ENCODE assay signal across 22 cellular contexts in genomic region chr2:3956344-3956743, GRCh38.
DNase-seq lines count a peak whose midpoint lies in the region; ATAC-seq, FAIRE-seq and TF ChIP-seq lines count a peak whose summit lies in the region.
"Had no signal": no experiment of that assay in that cellular context is flagged by ENCODE, and none has a peak within 500 bp of the region (broad histone marks: within the 10 kb centered on the region; RNA-seq: fewer than 3 reads in every experiment).

No MANE protein-coding gene starts in this region.

- H3K23ac ChIP-seq in H1 (ENCODE audit: insufficient read length): no peak overlapping the region

- no peaks in the 10 kb centered on the region for H3K23me2 ChIP-seq in H1 (ENCODE audit: low read depth, low read length)

- no peaks in the 10 kb centered on the region; the same call in 1 of the 2 replicates for H3K36me3 ChIP-seq in GM23338 (ENCODE audit: insufficient read depth)
- no peaks in the 10 kb centered on the region for H3K36me3 ChIP-seq in H1 (ENCODE audit: control insufficient read depth in 2 of 4, insufficient read depth in 4 of 4, low read length in 3 of 4)
- H3K36me3 ChIP-seq: BE2C had no signal

- no peak overlapping the region for H4K5ac ChIP-seq in H1 (ENCODE audit: insufficient read length, low read depth, low read length)

- TF ChIP-seq RAD21 in H1 (IDR thresholded peaks at IDR 0.05 in 1 of 2, conservative IDR thresholded peaks at IDR 0.05 in 1 of 2; ENCODE audit: low read depth in 2 of 2, low read length in 2 of 2): no peak

- no peak for ATAC-seq in GM23338
- ATAC-seq: HCT116, HepG2 had no signal

- no peaks in the 10 kb centered on the region for H3K9me2 ChIP-seq in GM23338 (ENCODE audit: insufficient read depth)

- TF ChIP-seq CTCF in GM23338 (conservative IDR thresholded peaks at IDR 0.05; ENCODE audit: low read depth in 2 of 2) (no peak), H1 (IDR thresholded peaks at IDR 0.05; ENCODE audit: control extremely low read depth in 1 of 3, insufficient read depth in 1 of 3, low read depth in 1 of 3, low read length in 3 of 3) (no peak), progenitor cell of endocrine pancreas (IDR thresholded peaks at IDR 0.05; ENCODE audit: unreplicated experiment) (no peak), GM13977 (IDR thresholded peaks at IDR 0.05; ENCODE audit: extremely low read depth, insufficient read depth, missing control alignments) (no peak)

- H3K9me3 ChIP-seq in H1 (ENCODE audit: insufficient read depth in 2 of 2, low read depth in 1 of 2, low read length in 1 of 2): peaks cover 4 to 7% of the 10 kb centered on the region in 2 experiments; a peak in 3 of 4 replicates
- H3K9me3 ChIP-seq: BE2C had no signal

- no peak overlapping the region for H2BK12ac ChIP-seq in H1 (ENCODE audit: low read depth, low read length)

- in situ Hi-C loops in GM13977 (cut with MboI; ENCODE audit: low pct_unique_long_range_greater_than_20kb, low sequenced_read_pairs, unreplicated experiment): no loop called here

- no peak overlapping the region for H3K4me2 ChIP-seq in GM23338
- no peak overlapping the region for H3K4me2 ChIP-seq in H1 (ENCODE audit: insufficient read depth in 1 of 2, low read depth in 2 of 2, low read length in 2 of 2)

- H3K4me3 ChIP-seq in GM23338 (no peak overlapping the region), H1 (ENCODE audit: extremely low read depth in 1 of 4, insufficient read depth in 2 of 4, low read depth in 3 of 4, low read length in 4 of 4) (no peak overlapping the region)

- H3K18ac ChIP-seq in H1 (ENCODE audit: extremely low read depth, low read length): no peak overlapping the region

- H3K27me3 Mint-ChIP-seq in GM23338 (ENCODE audit: insufficient read depth, low read depth, poor library complexity) (no peaks in the 10 kb centered on the region), progenitor cell of endocrine pancreas (peaks cover 4% of the 10 kb centered on the region)
- H3K27me3 Mint-ChIP-seq: CD4-positive, alpha-beta memory T cell had no signal

- CTCF ChIA-PET in H1 (lab: Charles Lee; ENCODE audit: partially characterized antibody): interaction anchor here (0.5 to 2.6 kb wide), 8 partner anchors 9 to 1706 kb away, joined by 3 to 12 read pairs (median 4); no protein-coding TSS in a partner anchor

- no peaks in the 10 kb centered on the region for H3K79me2 ChIP-seq in GM23338 (replicated peaks; ENCODE audit: insufficient read depth)
- no peaks in the 10 kb centered on the region for H3K79me2 ChIP-seq in H1 (ENCODE audit: control insufficient read depth in 1 of 2, insufficient read depth in 2 of 2, low read length in 2 of 2)

- H2AFZ ChIP-seq in GM23338 (0 out of 2 replicates have a peak overlapping the region, but pooled peaks have one; percentile 32), H1 (ENCODE audit: low read length) (no peak overlapping the region)

- FAIRE-seq in H1 (lab: Jason Lieb, UNC): no peak
- FAIRE-seq: A204.1, D721Med, G401.6, GM12891, H54, HepG2, HTR-8/SVneo had no signal

- no peak overlapping the region for H3K27ac ChIP-seq in GM23338 (ENCODE audit: low read depth)
- no peak overlapping the region for H3K27ac ChIP-seq in H1 (ENCODE audit: low read depth, low read length)
- no peak overlapping the region for H3K27ac ChIP-seq in substantia nigra (ENCODE audit: low read depth, low read length, poor library complexity, severe bottlenecking)
- H3K27ac ChIP-seq: C4-2B had no signal

- H2BK20ac ChIP-seq in H1 (ENCODE audit: low read length): no peak overlapping the region

- H3K27ac Mint-ChIP-seq in GM23338: no peak overlapping the region
- no peak overlapping the region for H3K27ac Mint-ChIP-seq in progenitor cell of endocrine pancreas
- H3K27ac Mint-ChIP-seq: CD4-positive, alpha-beta memory T cell had no signal

- no peak overlapping the region for H2BK15ac ChIP-seq in H1 (ENCODE audit: low read length)

- H3K4me1 ChIP-seq in GM23338 (ENCODE audit: insufficient read depth): no peaks in the 10 kb centered on the region
- no peaks in the 10 kb centered on the region; a peak in 2 of 7 replicates for H3K4me1 ChIP-seq in H1 (replicated peaks in 1 of 4; ENCODE audit: control insufficient read depth in 3 of 4, insufficient read depth in 4 of 4, low read length in 3 of 4)
- H3K4me1 ChIP-seq: BE2C had no signal

- no peaks in the 10 kb centered on the region for H3F3A ChIP-seq in GM23338 (replicated peaks; ENCODE audit: low read depth)

- H4K91ac ChIP-seq in H1 (replicated peaks; ENCODE audit: insufficient read length, low read length): no peak overlapping the region

- no peaks in the 10 kb centered on the region for H3K79me1 ChIP-seq in H1 (ENCODE audit: low read depth, low read length)

- peak; percentile 58 for DNase-seq in NCI-H345 (lab: John Stamatoyannopoulos, UW)
- no peak for DNase-seq in NCI-H345 treated with DMSO at 0.1 percent for 48 hours (lab: John Stamatoyannopoulos, UW; ENCODE audit: unreplicated experiment)
- no peak for DNase-seq in GM23338 (ENCODE audit: low spot score)
- peak; percentile 12 for DNase-seq in NCI-H69 (lab: John Stamatoyannopoulos, UW)
- no peak for DNase-seq in H1 (ENCODE audit: low read depth in 1 of 2, low spot score in 2 of 2)
- no peak for DNase-seq in progenitor cell of endocrine pancreas (ENCODE audit: low spot score, unreplicated experiment)
- no peak for DNase-seq in GM13977 (ENCODE audit: low spot score)
- no peak for DNase-seq in substantia nigra (lab: John Stamatoyannopoulos, UW)
- DNase-seq: BE2C; CD4-positive, alpha-beta memory T cell; DMS153; DMS79 treated with DMSO at 0.1 percent for 48 hours; EL had no signal

- H3K9me3 Mint-ChIP-seq in GM23338: peaks cover 63% of the 10 kb centered on the region
- H3K9me3 Mint-ChIP-seq in progenitor cell of endocrine pancreas (ENCODE audit: low read depth): peaks cover 3% of the 10 kb centered on the region

- H3K4me1 Mint-ChIP-seq in GM23338: no peaks in the 10 kb centered on the region
- peaks cover 3% of the 10 kb centered on the region for H3K4me1 Mint-ChIP-seq in progenitor cell of endocrine pancreas (ENCODE audit: low read depth)
- H3K4me1 Mint-ChIP-seq: CD4-positive, alpha-beta memory T cell had no signal

- H3K4me3 Mint-ChIP-seq in GM23338: no peak overlapping the region
- H3K4me3 Mint-ChIP-seq in progenitor cell of endocrine pancreas (ENCODE audit: low read depth): no peak overlapping the region
- H3K4me3 Mint-ChIP-seq: CD4-positive, alpha-beta memory T cell had no signal

- no peak overlapping the region for H3K56ac ChIP-seq in H1 (replicated peaks; ENCODE audit: insufficient read length, low read depth, low read length)

- TF ChIP-seq EP300 in H1 (IDR thresholded peaks at IDR 0.05; ENCODE audit: borderline replicate concordance in 1 of 2, low read depth in 2 of 2, low read length in 2 of 2): no peak

- H2AK5ac ChIP-seq in H1 (ENCODE audit: low read depth, low read length): no peak overlapping the region

- POLR2A ChIA-PET in H1 (lab: Charles Lee; ENCODE audit: partially characterized antibody): no interaction called here

- H4K20me1 ChIP-seq in GM23338 (replicated peaks; ENCODE audit: insufficient read depth) (no peaks in the 10 kb centered on the region), H1 (replicated peaks in 1 of 2; ENCODE audit: control insufficient read depth in 1 of 2, insufficient read depth in 2 of 2, low read length in 2 of 2) (no peaks in the 10 kb centered on the region)

- no peak overlapping the region for H3K14ac ChIP-seq in H1 (ENCODE audit: insufficient read length)

- H3K27me3 ChIP-seq in GM23338 (ENCODE audit: insufficient read depth) (no peaks in the 10 kb centered on the region), H1 (replicated peaks in 1 of 4; ENCODE audit: control insufficient read depth in 3 of 4, extremely low read depth in 1 of 4, insufficient read depth in 3 of 4, low read length in 3 of 4) (no peaks in the 10 kb centered on the region)

- TF ChIP-seq POLR2A in H1 (IDR thresholded peaks at IDR 0.05; ENCODE audit: control extremely low read depth in 1 of 2, low read depth in 2 of 2, low read length in 2 of 2): no peak

- no peak overlapping the region for H3K4ac ChIP-seq in H1 (replicated peaks; ENCODE audit: insufficient read length, low read depth, low read length)

- H4K8ac ChIP-seq in H1 (ENCODE audit: extremely low read depth, insufficient read depth, low read length): 0 out of 2 replicates have a peak overlapping the region, but pooled peaks have one; percentile 65

- H2BK5ac ChIP-seq in H1 (ENCODE audit: low read depth, low read length): no peak overlapping the region

- WGBS in H1 (ENCODE audit: extremely low coverage in 1 of 2, insufficient coverage in 1 of 2, insufficient read length in 1 of 2, insufficient replicate concordance in 2 of 2, low coverage in 1 of 2, low lambda C conversion rate in 2 of 2, missing lambda C conversion rate in 1 of 2), 2 experiments: 70% methylated on average over 4 of the region's 4 CpGs; no CpG with 5 or more reads in 1 of the 2 experiments

- peaks cover 7% of the 10 kb centered on the region; the same call in 1 of the 3 replicates for H3K36me3 Mint-ChIP-seq in GM23338 (ENCODE audit: low read depth)
- H3K36me3 Mint-ChIP-seq in progenitor cell of endocrine pancreas (ENCODE audit: insufficient read depth): no peaks in the 10 kb centered on the region
- H3K36me3 Mint-ChIP-seq: CD4-positive, alpha-beta memory T cell had no signal

- no peak overlapping the region for H3K9ac ChIP-seq in H1 (replicated peaks in 1 of 4; ENCODE audit: extremely low read depth in 1 of 4, low read depth in 3 of 4, low read length in 3 of 4)

- H2BK120ac ChIP-seq in H1 (replicated peaks; ENCODE audit: low read depth, low read length): no peak overlapping the region

TF ChIP-seq in GM23338, 12 proteins besides CTCF, POLR2A, EP300 and RAD21 (continues in another document):
- TF ChIP-seq NANOG (IDR thresholded peaks at IDR 0.05; ENCODE audit: borderline replicate concordance): no peak
- no peak for TF ChIP-seq STAT1 (IDR thresholded peaks at IDR 0.05; ENCODE audit: unreplicated experiment)

TF ChIP-seq in H1, 55 proteins besides CTCF, POLR2A, EP300 and RAD21 (continues in another document):
- TF ChIP-seq RXRA (IDR thresholded peaks at IDR 0.05; ENCODE audit: insufficient read depth, low read depth, low read length) (no peak), BRCA1 (IDR thresholded peaks at IDR 0.05; ENCODE audit: low read depth, low read length) (no peak), SP4 (IDR thresholded peaks at IDR 0.05; ENCODE audit: low read length) (no peak), SAP30 (IDR thresholded peaks at IDR 0.05; ENCODE audit: insufficient read depth, insufficient replicate concordance, low read length) (no peak), SIX5 (IDR thresholded peaks at IDR 0.05; ENCODE audit: low read depth, low read length) (no peak), POU5F1 (IDR thresholded peaks at IDR 0.05; ENCODE audit: low read depth, low read length) (no peak), CHD1 (IDR thresholded peaks at IDR 0.05; ENCODE audit: low read depth, low read length) (no peak)

Comparison
In these comparisons a context has a peak if more than half of its experiments do, and no peak if none do; other contexts are left out.
1. DNase-seq: peak in NCI-H345 (single experiment) and NCI-H69 (single experiment); none in NCI-H345 treated with DMSO at 0.1 percent for 48 hours (single experiment), GM23338 (single experiment), H1 (0 of 2), progenitor cell of endocrine pancreas (single experiment), GM13977 (single experiment) and substantia nigra (0 of 49).